Comparison of ENCODE assay signal across 9 cellular contexts in the genomic region with DNA sequence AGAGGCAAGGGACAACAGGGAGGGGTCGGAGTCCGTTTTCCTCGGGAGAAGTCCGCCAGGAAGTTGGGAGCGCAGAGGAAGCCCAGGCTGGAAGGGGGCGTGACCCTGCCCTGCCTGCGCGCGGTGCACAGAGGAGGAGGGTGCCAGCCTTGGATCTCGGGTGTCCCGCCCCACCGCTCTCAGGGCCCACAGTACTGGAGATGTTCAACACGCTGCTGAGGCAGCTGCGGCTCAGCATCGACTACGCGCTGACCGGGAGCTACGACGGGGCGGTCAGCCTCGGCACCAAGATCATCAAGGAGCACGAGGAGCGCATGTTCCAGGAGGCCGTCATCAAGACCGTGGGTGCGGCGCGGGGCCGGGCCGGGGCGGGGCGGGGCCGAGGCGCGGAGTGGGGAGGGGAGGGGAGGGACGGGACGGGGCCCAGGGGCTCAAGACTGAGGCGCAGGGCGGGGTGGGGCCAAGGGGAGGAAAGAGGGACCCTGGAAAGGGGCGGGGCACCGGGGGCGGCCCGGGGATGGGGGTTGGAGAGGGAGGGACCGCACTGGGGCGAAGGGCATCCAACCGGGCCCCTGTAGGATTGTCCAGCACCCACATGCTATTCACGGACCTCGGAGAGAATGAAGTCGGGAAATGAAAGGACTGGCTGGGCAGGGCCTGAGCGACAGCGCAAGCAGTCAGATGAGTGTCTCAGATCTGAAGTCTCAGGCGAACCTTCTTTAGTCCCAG. TPM values are rescaled to one million over a fixed set of nuclear protein-coding genes. Genes with fewer than 3 reads are reported as not detected.
DNase-seq lines count a peak whose midpoint lies in the region; ATAC-seq and TF ChIP-seq lines count a peak whose summit lies in the region.
"Had no signal": no experiment of that assay in that cellular context is flagged by ENCODE, and none has a peak within 500 bp of the region (broad histone marks: within the 10 kb centered on the region; RNA-seq: fewer than 3 reads in every experiment).

No MANE protein-coding gene starts in this region.

- H3K4me3 ChIP-seq in Caco-2 (ENCODE audit: low read depth, low read length) (peak overlapping the region; percentile 27), prostate gland (peak overlapping the region; percentile 6 to 20)

- H3K4me1 ChIP-seq in Caco-2 = peaks cover 16% of the 10 kb centered on the region
- H3K4me1 ChIP-seq in foreskin keratinocyte = no peaks in the 10 kb centered on the region
- H3K4me1 ChIP-seq in prostate gland (replicated peaks) = no peaks in the 10 kb centered on the region

- no peak for TF ChIP-seq POLR2A in prostate gland (IDR thresholded peaks at IDR 0.05)

- CTCF ChIA-PET in Caco-2 (lab: Charles Lee) = interaction anchor here (0.7 to 4.1 kb wide), 4 partner anchors 9 to 159 kb away, joined by 4 to 70 read pairs (median 7); no protein-coding TSS in a partner anchor

- no peaks in the 10 kb centered on the region for H3K27me3 Mint-ChIP-seq in Caco-2 (ENCODE audit: insufficient read depth, unreplicated experiment)
- H3K27me3 Mint-ChIP-seq in activated T-cell treated with anti-CD3 and anti-CD28 coated beads, Interleukin-2, amount 50 U/mL, for 24 hours = peaks cover 64% of the 10 kb centered on the region

- H3K9me3 ChIP-seq in Caco-2 = no peaks in the 10 kb centered on the region
- H3K9me3 ChIP-seq in prostate gland = no peaks in the 10 kb centered on the region

- H3K27ac Mint-ChIP-seq in Caco-2 (ENCODE audit: unreplicated experiment) = peak overlapping the region; percentile 49
- no peak overlapping the region for H3K27ac Mint-ChIP-seq in activated T-cell treated with anti-CD3 and anti-CD28 coated beads, Interleukin-2, amount 50 U/mL, for 24 hours

- H3K36me3 ChIP-seq in Caco-2 (ENCODE audit: control insufficient read depth, insufficient read depth, low read length) = no peaks in the 10 kb centered on the region
- H3K36me3 ChIP-seq in prostate gland = no peaks in the 10 kb centered on the region

- BruUV-seq in Caco-2 (replicated peaks; lab: Mats Ljungman, UMichigan) = no TSS peak

- peak; percentile 55 to 76 for DNase-seq in Caco-2
- DNase-seq in activated T-cell treated with anti-CD3 and anti-CD28 coated beads, Interleukin-2, amount 50 U/mL, for 24 hours = peak; percentile 45
- no peak for DNase-seq in foreskin keratinocyte
- no peak for DNase-seq in prostate gland (ENCODE audit: low spot score)
- DNase-seq in kidney tubule cell (ENCODE audit: low spot score) = no peak
- DNase-seq in GOT3 (lab: John Stamatoyannopoulos, UW) = no peak
- DNase-seq in effector CD4-positive, alpha-beta T cell = no peak
- DNase-seq: NCI-H1694 had no signal

- peaks cover 20% of the 10 kb centered on the region for H3K4me1 Mint-ChIP-seq in Caco-2 (ENCODE audit: low read depth, unreplicated experiment)
- peaks cover 13% of the 10 kb centered on the region for H3K4me1 Mint-ChIP-seq in activated T-cell treated with anti-CD3 and anti-CD28 coated beads, Interleukin-2, amount 50 U/mL, for 24 hours (ENCODE audit: low read depth)

- no peaks in the 10 kb centered on the region for H3K36me3 Mint-ChIP-seq in Caco-2 (ENCODE audit: insufficient read depth, unreplicated experiment)
- H3K36me3 Mint-ChIP-seq in activated T-cell treated with anti-CD3 and anti-CD28 coated beads, Interleukin-2, amount 50 U/mL, for 24 hours (ENCODE audit: low read depth) = no peaks in the 10 kb centered on the region

- H3K27me3 ChIP-seq in Caco-2 (replicated peaks; ENCODE audit: control insufficient read depth, insufficient read depth, low read length) (no peaks in the 10 kb centered on the region), foreskin keratinocyte (peaks cover 42% of the 10 kb centered on the region), prostate gland (replicated peaks; ENCODE audit: insufficient read depth) (no peaks in the 10 kb centered on the region)

- H3K27ac ChIP-seq in foreskin keratinocyte = no peak overlapping the region
- no peak overlapping the region for H3K27ac ChIP-seq in prostate gland

- H3K9me3 Mint-ChIP-seq in Caco-2 (ENCODE audit: unreplicated experiment) = no peaks in the 10 kb centered on the region
- H3K9me3 Mint-ChIP-seq in activated T-cell treated with anti-CD3 and anti-CD28 coated beads, Interleukin-2, amount 50 U/mL, for 24 hours = no peaks in the 10 kb centered on the region

- TF ChIP-seq CTCF in Caco-2 (IDR thresholded peaks at IDR 0.05; ENCODE audit: insufficient read depth in 1 of 2, low read depth in 1 of 2, low read length in 1 of 2, severe bottlenecking in 1 of 2, unreplicated experiment in 1 of 2) = no peak
- TF ChIP-seq CTCF in foreskin keratinocyte (conservative IDR thresholded peaks at IDR 0.05) = no peak
- no peak for TF ChIP-seq CTCF in prostate gland (IDR thresholded peaks at IDR 0.05)

- ATAC-seq in foreskin keratinocyte (peak; percentile 55), GM18519 (IDR thresholded peaks at IDR 0.05; ENCODE audit: low FRiP score, unreplicated experiment) (no peak)

- 24% methylated on average over 36 of the region's 53 CpGs for WGBS in prostate gland

- intact Hi-C loops in Caco-2 (cut with micrococcal nuclease; ENCODE audit: unreplicated experiment) (loop anchor here (1.0 kb wide), 2 partner anchors 37 to 65 kb away; partner anchors contain the start of gene POMC), prostate gland (cut with DNase I) (loop anchor here (2.0 to 10.0 kb wide), 3 partner anchors 159 to 717 kb away; no protein-coding TSS in a partner anchor)

- POLR2A ChIA-PET in Caco-2 (lab: Charles Lee) = no interaction called here

- H3K4me3 Mint-ChIP-seq in Caco-2 (ENCODE audit: unreplicated experiment) = peak overlapping the region; percentile 76
- H3K4me3 Mint-ChIP-seq in activated T-cell treated with anti-CD3 and anti-CD28 coated beads, Interleukin-2, amount 50 U/mL, for 24 hours = peak overlapping the region; percentile 68

RNA-seq across cellular contexts. Expression of gene POMC, which starts 36.6 kb away (rescaled TPM):
- total RNA-seq in Caco-2 (2022) (10.5 and 14.9 TPM in 2 replicates), foreskin keratinocyte (0.39 and 0.71 TPM in 2 replicates), prostate gland (10 to 100 TPM in 1 of 2 donors, 1 to 10 TPM in 1; 2.6 to 31.0 TPM)
- 0.46 and 0.50 TPM in 2 replicates for polyA plus RNA-seq in foreskin keratinocyte

Comparison
In these comparisons a context has a peak if more than half of its experiments do, and no peak if none do; other contexts are left out.
1. DNase-seq: peak in Caco-2 (2 of 2) and activated T-cell treated with anti-CD3 and anti-CD28 coated beads, Interleukin-2, amount 50 U/mL, for 24 hours (single experiment); none in foreskin keratinocyte (0 of 2), prostate gland (single experiment), kidney tubule cell (single experiment), GOT3 (single experiment) and effector CD4-positive, alpha-beta T cell (single experiment).